In genomic region chr13:111577956-111578595, GRCh38 we compare ENCODE assay signal across 17 cellular contexts.
A peak's percentile ranks its signal among the peaks of the same experiment; 100 is the strongest.
DNase-seq lines count a peak whose midpoint lies in the region; ATAC-seq and TF ChIP-seq lines count a peak whose summit lies in the region.
"Had no signal": no experiment of that assay in that cellular context is flagged by ENCODE, and none has a peak within 500 bp of the region (broad histone marks: within the 10 kb centered on the region; RNA-seq: fewer than 3 reads in every experiment).

No MANE protein-coding gene starts in this region.

- H3K9me3 ChIP-seq in right atrium auricular region: peaks cover 5 to 19% of the 10 kb centered on the region in 2 donors

- TF ChIP-seq CTCF in right atrium auricular region (IDR thresholded peaks at IDR 0.05) (no peak), GM13976 (IDR thresholded peaks at IDR 0.05; ENCODE audit: borderline replicate concordance, control extremely low read depth, extremely low read depth, insufficient read depth, missing control alignments) (no peak)
- no peak for TF ChIP-seq CTCF in activated CD8-positive, alpha-beta T cell treated with anti-CD3 and anti-CD28 coated beads for 36 hours (IDR thresholded peaks at IDR 0.05)

- POLR2A ChIA-PET in activated CD8-positive, alpha-beta T cell treated with anti-CD3 and anti-CD28 coated beads for 36 hours (lab: Charles Lee): no interaction called here

- H3K4me3 ChIP-seq in right atrium auricular region: no peak overlapping the region
- H3K4me3 ChIP-seq: GM23338 had no signal

- CTCF ChIA-PET in activated CD8-positive, alpha-beta T cell treated with anti-CD3 and anti-CD28 coated beads for 36 hours (lab: Charles Lee): no interaction called here

- H3K9me3 Mint-ChIP-seq in activated CD8-positive, alpha-beta T cell treated with anti-CD3 and anti-CD28 coated beads for 36 hours: peaks cover 15% of the 10 kb centered on the region

- ATAC-seq in HG03378 (IDR thresholded peaks at IDR 0.05; ENCODE audit: unreplicated experiment): no peak
- no peak for ATAC-seq in activated CD8-positive, alpha-beta T cell treated with anti-CD3 and anti-CD28 coated beads for 36 hours
- ATAC-seq: CD8-positive, alpha-beta T cell; GM23338; PC-3 had no signal

- H3K4me3 Mint-ChIP-seq in activated CD8-positive, alpha-beta T cell treated with anti-CD3 and anti-CD28 coated beads for 36 hours: no peak overlapping the region
- H3K4me3 Mint-ChIP-seq: B cell; CD8-positive, alpha-beta T cell; GM23338 had no signal

- H3K27me3 ChIP-seq in right atrium auricular region: no peaks in the 10 kb centered on the region

- H3K27me3 Mint-ChIP-seq in activated CD8-positive, alpha-beta T cell treated with anti-CD3 and anti-CD28 coated beads for 36 hours: no peaks in the 10 kb centered on the region
- H3K27me3 Mint-ChIP-seq: B cell had no signal

- in situ Hi-C loops in GM13976 (cut with MboI; ENCODE audit: low sequenced_read_pairs, unreplicated experiment): no loop called here

- intact Hi-C loops in cardiac septum (cut with DNase I): no loop called here
- intact Hi-C loops in activated CD8-positive, alpha-beta T cell treated with anti-CD3 and anti-CD28 coated beads for 36 hours (cut with micrococcal nuclease): no loop called here

- DNase-seq in NCI-H1092 treated with DMSO at 0.1 percent for 48 hours (lab: John Stamatoyannopoulos, UW) (peak; percentile 29), NCI-H1092 (lab: John Stamatoyannopoulos, UW) (no peak), cardiac septum (ENCODE audit: low spot score) (peak; percentile 61), right atrium auricular region (ENCODE audit: low spot score) (no peak), left kidney (ENCODE audit: low read depth, low spot score) (peak; percentile 75), GM13976 (ENCODE audit: low spot score) (no peak)
- DNase-seq in activated CD8-positive, alpha-beta T cell treated with anti-CD3 and anti-CD28 coated beads for 36 hours: no peak
- DNase-seq: CD8-positive, alpha-beta T cell; DND-41; KBM-7; NCI-H1694 treated with DMSO at 0.1 percent for 48 hours; NCI-H526 treated with DMSO at 0.1 percent for 48 hours; PC-3 had no signal

- H3K4me1 ChIP-seq in right atrium auricular region: no peaks in the 10 kb centered on the region

- no peaks in the 10 kb centered on the region for H3K36me3 ChIP-seq in right atrium auricular region

- no peak overlapping the region for H3K27ac Mint-ChIP-seq in activated CD8-positive, alpha-beta T cell treated with anti-CD3 and anti-CD28 coated beads for 36 hours
- H3K27ac Mint-ChIP-seq: B cell; CD8-positive, alpha-beta T cell; GM23338 had no signal

- no peaks in the 10 kb centered on the region for H3K4me1 Mint-ChIP-seq in activated CD8-positive, alpha-beta T cell treated with anti-CD3 and anti-CD28 coated beads for 36 hours (ENCODE audit: low read depth)
- H3K4me1 Mint-ChIP-seq: B cell, GM23338 had no signal

- H3K27ac ChIP-seq in right atrium auricular region: no peak overlapping the region
- H3K27ac ChIP-seq: 22Rv1 had no signal

- H3K36me3 Mint-ChIP-seq in activated CD8-positive, alpha-beta T cell treated with anti-CD3 and anti-CD28 coated beads for 36 hours (ENCODE audit: low read depth): no peaks in the 10 kb centered on the region
- H3K36me3 Mint-ChIP-seq: CD8-positive, alpha-beta T cell had no signal

Comparison
In these comparisons a context has a peak if more than half of its experiments do, and no peak if none do; other contexts are left out.
1. DNase-seq: peak in NCI-H1092 treated with DMSO at 0.1 percent for 48 hours (single experiment), cardiac septum (single experiment) and left kidney (single experiment); none in NCI-H1092 (single experiment), right atrium auricular region (single experiment), GM13976 (single experiment) and activated CD8-positive, alpha-beta T cell treated with anti-CD3 and anti-CD28 coated beads for 36 hours (single experiment).